In the genomic region with DNA sequence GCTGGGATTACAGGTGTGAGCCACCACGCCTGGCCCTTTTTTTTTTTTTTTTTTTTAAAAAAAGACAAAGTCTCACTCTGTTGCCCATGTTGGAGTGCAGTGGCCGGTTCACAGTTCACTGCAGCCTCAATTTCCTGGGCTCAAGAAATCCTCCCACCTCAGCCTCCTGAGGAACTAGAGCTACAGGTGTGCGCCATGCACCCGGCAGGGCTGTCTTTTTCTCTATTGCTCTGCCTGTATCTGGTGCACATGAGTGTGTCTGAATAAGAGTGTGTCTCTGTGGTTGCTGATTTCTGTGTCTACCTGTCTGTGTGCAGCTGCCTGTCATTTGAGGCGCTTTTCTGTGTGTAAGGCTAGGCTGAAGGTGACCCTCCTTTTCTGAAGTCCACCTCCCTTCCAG, we compare ENCODE assay signal across 1 cellular context.
TF ChIP-seq lines count a peak whose summit lies in the region.

No MANE protein-coding gene starts in this region.

TF ChIP-seq in HEK293, 187 proteins besides CTCF, POLR2A, EP300 and RAD21 (continued from another document):
- TF ChIP-seq, protein P1, sequence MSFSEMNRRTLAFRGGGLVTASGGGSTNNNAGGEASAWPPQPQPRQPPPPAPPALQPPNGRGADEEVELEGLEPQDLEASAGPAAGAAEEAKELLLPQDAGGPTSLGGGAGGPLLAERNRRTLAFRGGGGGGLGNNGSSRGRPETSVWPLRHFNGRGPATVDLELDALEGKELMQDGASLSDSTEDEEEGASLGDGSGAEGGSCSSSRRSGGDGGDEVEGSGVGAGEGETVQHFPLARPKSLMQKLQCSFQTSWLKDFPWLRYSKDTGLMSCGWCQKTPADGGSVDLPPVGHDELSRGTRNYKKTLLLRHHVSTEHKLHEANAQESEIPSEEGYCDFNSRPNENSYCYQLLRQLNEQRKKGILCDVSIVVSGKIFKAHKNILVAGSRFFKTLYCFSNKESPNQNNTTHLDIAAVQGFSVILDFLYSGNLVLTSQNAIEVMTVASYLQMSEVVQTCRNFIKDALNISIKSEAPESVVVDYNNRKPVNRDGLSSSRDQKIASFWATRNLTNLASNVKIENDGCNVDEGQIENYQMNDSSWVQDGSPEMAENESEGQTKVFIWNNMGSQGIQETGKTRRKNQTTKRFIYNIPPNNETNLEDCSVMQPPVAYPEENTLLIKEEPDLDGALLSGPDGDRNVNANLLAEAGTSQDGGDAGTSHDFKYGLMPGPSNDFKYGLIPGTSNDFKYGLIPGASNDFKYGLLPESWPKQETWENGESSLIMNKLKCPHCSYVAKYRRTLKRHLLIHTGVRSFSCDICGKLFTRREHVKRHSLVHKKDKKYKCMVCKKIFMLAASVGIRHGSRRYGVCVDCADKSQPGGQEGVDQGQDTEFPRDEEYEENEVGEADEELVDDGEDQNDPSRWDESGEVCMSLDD (tag by site-specific recombination; IDR thresholded peaks at IDR 0.05): no peak
- TF ChIP-seq ZNF350 (tag by site-specific recombination; IDR thresholded peaks at IDR 0.05): no peak
- TF ChIP-seq ZNF626 (tag by site-specific recombination; IDR thresholded peaks at IDR 0.05): no peak
- peak; percentile 65; the same call in 1 of the 2 replicates for TF ChIP-seq SCRT1 (tag by site-specific recombination; IDR thresholded peaks at IDR 0.05; ENCODE audit: borderline replicate concordance)
- no peak for TF ChIP-seq YY2 (tag by site-specific recombination; IDR thresholded peaks at IDR 0.05)
- peak; percentile 65 for TF ChIP-seq SCRT2 (tag by site-specific recombination; IDR thresholded peaks at IDR 0.05)
- TF ChIP-seq, protein P2, sequence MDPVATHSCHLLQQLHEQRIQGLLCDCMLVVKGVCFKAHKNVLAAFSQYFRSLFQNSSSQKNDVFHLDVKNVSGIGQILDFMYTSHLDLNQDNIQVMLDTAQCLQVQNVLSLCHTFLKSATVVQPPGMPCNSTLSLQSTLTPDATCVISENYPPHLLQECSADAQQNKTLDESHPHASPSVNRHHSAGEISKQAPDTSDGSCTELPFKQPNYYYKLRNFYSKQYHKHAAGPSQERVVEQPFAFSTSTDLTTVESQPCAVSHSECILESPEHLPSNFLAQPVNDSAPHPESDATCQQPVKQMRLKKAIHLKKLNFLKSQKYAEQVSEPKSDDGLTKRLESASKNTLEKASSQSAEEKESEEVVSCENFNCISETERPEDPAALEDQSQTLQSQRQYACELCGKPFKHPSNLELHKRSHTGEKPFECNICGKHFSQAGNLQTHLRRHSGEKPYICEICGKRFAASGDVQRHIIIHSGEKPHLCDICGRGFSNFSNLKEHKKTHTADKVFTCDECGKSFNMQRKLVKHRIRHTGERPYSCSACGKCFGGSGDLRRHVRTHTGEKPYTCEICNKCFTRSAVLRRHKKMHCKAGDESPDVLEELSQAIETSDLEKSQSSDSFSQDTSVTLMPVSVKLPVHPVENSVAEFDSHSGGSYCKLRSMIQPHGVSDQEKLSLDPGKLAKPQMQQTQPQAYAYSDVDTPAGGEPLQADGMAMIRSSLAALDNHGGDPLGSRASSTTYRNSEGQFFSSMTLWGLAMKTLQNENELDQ (tag by site-specific recombination; IDR thresholded peaks at IDR 0.05; ENCODE audit: low read depth): no peak
- TF ChIP-seq ZNF24 (tag by site-specific recombination; IDR thresholded peaks at IDR 0.05): no peak
- no peak for TF ChIP-seq ZNF23 (tag by site-specific recombination; IDR thresholded peaks at IDR 0.05; ENCODE audit: borderline replicate concordance)
- TF ChIP-seq, protein P3, sequence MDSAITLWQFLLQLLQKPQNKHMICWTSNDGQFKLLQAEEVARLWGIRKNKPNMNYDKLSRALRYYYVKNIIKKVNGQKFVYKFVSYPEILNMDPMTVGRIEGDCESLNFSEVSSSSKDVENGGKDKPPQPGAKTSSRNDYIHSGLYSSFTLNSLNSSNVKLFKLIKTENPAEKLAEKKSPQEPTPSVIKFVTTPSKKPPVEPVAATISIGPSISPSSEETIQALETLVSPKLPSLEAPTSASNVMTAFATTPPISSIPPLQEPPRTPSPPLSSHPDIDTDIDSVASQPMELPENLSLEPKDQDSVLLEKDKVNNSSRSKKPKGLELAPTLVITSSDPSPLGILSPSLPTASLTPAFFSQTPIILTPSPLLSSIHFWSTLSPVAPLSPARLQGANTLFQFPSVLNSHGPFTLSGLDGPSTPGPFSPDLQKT (IDR thresholded peaks at IDR 0.05; ENCODE audit: borderline replicate concordance, low read depth, low read length): no peak
